Comparison of ENCODE assay signal across 13 cellular contexts in genomic region chr2:15170068-15170775, GRCh38.
DNase-seq lines count a peak whose midpoint lies in the region; ATAC-seq, FAIRE-seq and TF ChIP-seq lines count a peak whose summit lies in the region.
"Had no signal": no experiment of that assay in that cellular context is flagged by ENCODE, and none has a peak within 500 bp of the region (broad histone marks: within the 10 kb centered on the region; RNA-seq: fewer than 3 reads in every experiment).

No MANE protein-coding gene starts in this region.

- no peak for FAIRE-seq in D721Med (lab: Jason Lieb, UNC)
- FAIRE-seq: GM18507 had no signal

- H3K4me3 Mint-ChIP-seq in progenitor cell of endocrine pancreas (ENCODE audit: low read depth), result no peak overlapping the region

- DNase-seq in ELR (ENCODE audit: low read depth) (peak; percentile 69), amniotic stem cell (lab: John Stamatoyannopoulos, UW) (peak; percentile 44), left ventricle myocardium superior (no peak), progenitor cell of endocrine pancreas (ENCODE audit: low spot score, unreplicated experiment) (no peak), D721Med (ENCODE audit: insufficient read length, low spot score) (no peak), NCI-H1930 (lab: John Stamatoyannopoulos, UW) (no peak)
- DNase-seq in activated CD8-positive, alpha-beta memory T cell treated with anti-CD3 and anti-CD28 coated beads, Interleukin-2, amount 50 U/mL, for 48 hours, result no peak
- DNase-seq: activated CD8-positive, alpha-beta memory T cell treated with anti-CD3 and anti-CD28 coated beads, Interleukin-2, amount 50 U/mL, for 4 hours; cerebellar nuclear complex; MV-4-11; T-helper 2 cell had no signal

- peak overlapping the region; percentile 17 for H3K27ac Mint-ChIP-seq in progenitor cell of endocrine pancreas

- H3K9me3 Mint-ChIP-seq in progenitor cell of endocrine pancreas (ENCODE audit: low read depth), result no peaks in the 10 kb centered on the region

- no peak for TF ChIP-seq CTCF in progenitor cell of endocrine pancreas (IDR thresholded peaks at IDR 0.05; ENCODE audit: unreplicated experiment)
- no peak for TF ChIP-seq CTCF in D721Med (IDR thresholded peaks at IDR 0.05; ENCODE audit: insufficient read depth, missing control alignments)

- peaks cover 5% of the 10 kb centered on the region for H3K36me3 Mint-ChIP-seq in progenitor cell of endocrine pancreas (ENCODE audit: insufficient read depth)

- intact Hi-C loops in left ventricle myocardium superior (cut with micrococcal nuclease), result no loop called here

- peak; percentile 66 for ATAC-seq in left ventricle myocardium superior
- no peak for ATAC-seq in GM18519 (IDR thresholded peaks at IDR 0.05; ENCODE audit: low FRiP score, unreplicated experiment)

- H3K4me1 Mint-ChIP-seq in progenitor cell of endocrine pancreas (ENCODE audit: low read depth), result peaks cover 15% of the 10 kb centered on the region

- H3K27me3 Mint-ChIP-seq in progenitor cell of endocrine pancreas, result no peaks in the 10 kb centered on the region

Comparison
In these comparisons a context has a peak if more than half of its experiments do, and no peak if none do; other contexts are left out.
1. DNase-seq: peak in ELR (single experiment) and amniotic stem cell (single experiment); none in left ventricle myocardium superior (single experiment), progenitor cell of endocrine pancreas (single experiment), activated CD8-positive, alpha-beta memory T cell treated with anti-CD3 and anti-CD28 coated beads, Interleukin-2, amount 50 U/mL, for 48 hours (single experiment), D721Med (single experiment) and NCI-H1930 (0 of 2).